Comparison of ENCODE assay signal across 18 cellular contexts in the genomic region with DNA sequence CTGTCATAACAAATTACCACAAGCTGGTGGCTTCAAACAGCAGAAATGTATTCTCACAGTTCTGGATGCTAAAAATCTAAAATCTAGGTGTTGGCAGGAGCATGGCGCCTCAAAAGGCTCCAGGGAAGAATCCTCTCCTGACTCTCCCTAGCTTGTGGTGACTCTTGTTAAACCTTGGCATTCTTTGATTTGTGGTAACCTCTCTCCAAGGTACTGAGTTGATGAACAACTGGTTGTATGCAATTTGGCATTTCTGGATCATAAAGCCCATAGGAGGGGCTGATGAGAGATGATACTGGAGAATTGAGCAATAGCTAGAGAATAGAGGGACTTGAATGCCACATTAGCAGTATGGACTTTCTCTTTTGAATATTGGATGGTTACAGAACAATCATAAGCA.
DNase-seq lines count a peak whose midpoint lies in the region; ATAC-seq and TF ChIP-seq lines count a peak whose summit lies in the region.
"Had no signal": no experiment of that assay in that cellular context is flagged by ENCODE, and none has a peak within 500 bp of the region (broad histone marks: within the 10 kb centered on the region; RNA-seq: fewer than 3 reads in every experiment).

No MANE protein-coding gene starts in this region.

- ATAC-seq in WTC11 = peak; percentile 60
- no peak for ATAC-seq in right lobe of liver
- ATAC-seq: K562, Right ventricle myocardium inferior had no signal

- H3K36me3 ChIP-seq in mesendoderm (ENCODE audit: control insufficient read depth, insufficient read depth, low read length) = no peaks in the 10 kb centered on the region
- H3K36me3 ChIP-seq in right lobe of liver = no peaks in the 10 kb centered on the region

- no peak overlapping the region for H4K8ac ChIP-seq in mesendoderm (ENCODE audit: low read depth, low read length)

- intact Hi-C loops in right lobe of liver (cut with DNase I) (no loop called here), posterior cingulate gyrus (cut with DNase I) (no loop called here)

- no peaks in the 10 kb centered on the region for H3K27me3 ChIP-seq in mesendoderm (ENCODE audit: insufficient read depth, low read length, poor library complexity)
- no peaks in the 10 kb centered on the region for H3K27me3 ChIP-seq in right lobe of liver

- no peak overlapping the region for H2BK120ac ChIP-seq in mesendoderm (ENCODE audit: low read depth, low read length)

- no peak overlapping the region for H4K5ac ChIP-seq in mesendoderm (ENCODE audit: low read length)

- H3K9me3 Mint-ChIP-seq in WTC11 = peaks cover 4% of the 10 kb centered on the region; the same call in 1 of the 2 replicates
- no peaks in the 10 kb centered on the region for H3K9me3 Mint-ChIP-seq in activated CD4-positive, alpha-beta T cell treated with anti-CD3 and anti-CD28 coated beads, Interleukin-2, amount 10 ng/mL, durations not matched to agents 7 days and 5 days

- no peak overlapping the region for H3K23ac ChIP-seq in mesendoderm (ENCODE audit: low read length)

- H3K4me2 ChIP-seq in mesendoderm (ENCODE audit: low read length) = no peak overlapping the region

- no peak overlapping the region for H2BK5ac ChIP-seq in mesendoderm (ENCODE audit: low read length)

- no CpG with 5 or more reads among the region's 1 CpG for WGBS in mesendoderm (ENCODE audit: extremely low coverage, insufficient coverage, low lambda C conversion rate)
- WGBS in right lobe of liver (ENCODE audit: insufficient coverage, low coverage, low lambda C conversion rate, missing lambda C conversion rate) = 85% methylated on average over 1 of the region's 1 CpG

- TF ChIP-seq CTCF in WTC11 (IDR thresholded peaks at IDR 0.05) = no peak
- TF ChIP-seq CTCF in right lobe of liver (IDR thresholded peaks at IDR 0.05) = no peak

- CTCF ChIA-PET in WTC11 (lab: Charles Lee) = interaction anchor here (1.0 kb wide), 1 partner anchor 55 kb away, joined by 3 read pairs; no protein-coding TSS in a partner anchor
- CTCF ChIA-PET in activated CD4-positive, alpha-beta T cell treated with anti-CD3 and anti-CD28 coated beads, Interleukin-2, amount 10 ng/mL, durations not matched to agents 7 days and 5 days (lab: Charles Lee) = no interaction called here

- no peak overlapping the region for H3K56ac ChIP-seq in mesendoderm (ENCODE audit: low read length)

- no peak overlapping the region for H3K9ac ChIP-seq in mesendoderm (ENCODE audit: low read length)

- no peak for TF ChIP-seq POLR2A in right lobe of liver (IDR thresholded peaks at IDR 0.05)

- peaks cover 24% of the 10 kb centered on the region for H3K4me1 Mint-ChIP-seq in WTC11
- H3K4me1 Mint-ChIP-seq in activated CD4-positive, alpha-beta T cell treated with anti-CD3 and anti-CD28 coated beads, Interleukin-2, amount 10 ng/mL, durations not matched to agents 7 days and 5 days = no peaks in the 10 kb centered on the region

- no peaks in the 10 kb centered on the region for H3K27me3 Mint-ChIP-seq in WTC11 (ENCODE audit: low read depth)
- no peaks in the 10 kb centered on the region for H3K27me3 Mint-ChIP-seq in activated CD4-positive, alpha-beta T cell treated with anti-CD3 and anti-CD28 coated beads, Interleukin-2, amount 10 ng/mL, durations not matched to agents 7 days and 5 days

- POLR2A ChIA-PET in WTC11 (lab: Charles Lee) = interaction anchor here (0.6 kb wide), 1 partner anchor 189 kb away, joined by 3 read pairs; no protein-coding TSS in a partner anchor
- POLR2A ChIA-PET in activated CD4-positive, alpha-beta T cell treated with anti-CD3 and anti-CD28 coated beads, Interleukin-2, amount 10 ng/mL, durations not matched to agents 7 days and 5 days (lab: Charles Lee) = no interaction called here

- no peak overlapping the region for H2AK5ac ChIP-seq in mesendoderm (ENCODE audit: low read length)

- H3K4me3 Mint-ChIP-seq in WTC11 = no peak overlapping the region
- H3K4me3 Mint-ChIP-seq in activated CD4-positive, alpha-beta T cell treated with anti-CD3 and anti-CD28 coated beads, Interleukin-2, amount 10 ng/mL, durations not matched to agents 7 days and 5 days = no peak overlapping the region

- H2BK15ac ChIP-seq in mesendoderm (replicated peaks; ENCODE audit: low read depth) = no peak overlapping the region

- H3K27ac Mint-ChIP-seq in WTC11 = no peak overlapping the region
- H3K27ac Mint-ChIP-seq in activated CD4-positive, alpha-beta T cell treated with anti-CD3 and anti-CD28 coated beads, Interleukin-2, amount 10 ng/mL, durations not matched to agents 7 days and 5 days = no peak overlapping the region

- no peak overlapping the region for H3K27ac ChIP-seq in mesendoderm (ENCODE audit: low read depth, low read length)
- no peak overlapping the region for H3K27ac ChIP-seq in right lobe of liver
- H3K27ac ChIP-seq: C4-2B had no signal

- no peak overlapping the region for H3K4me3 ChIP-seq in mesendoderm (ENCODE audit: low read length)
- no peak overlapping the region for H3K4me3 ChIP-seq in right lobe of liver
- H3K4me3 ChIP-seq: K562 had no signal

- H3K4ac ChIP-seq in mesendoderm (ENCODE audit: low read depth, low read length) = no peak overlapping the region

- no peaks in the 10 kb centered on the region for H3K9me3 ChIP-seq in right lobe of liver

- no peaks in the 10 kb centered on the region for H3K79me2 ChIP-seq in mesendoderm (ENCODE audit: control insufficient read depth, insufficient read depth, low read length)

- H3K36me3 Mint-ChIP-seq in WTC11 = no peaks in the 10 kb centered on the region
- no peaks in the 10 kb centered on the region for H3K36me3 Mint-ChIP-seq in activated CD4-positive, alpha-beta T cell treated with anti-CD3 and anti-CD28 coated beads, Interleukin-2, amount 10 ng/mL, durations not matched to agents 7 days and 5 days (ENCODE audit: low read depth)

- H3K79me1 ChIP-seq in mesendoderm (ENCODE audit: low read length) = no peaks in the 10 kb centered on the region

- H3K18ac ChIP-seq in mesendoderm (ENCODE audit: low read length) = no peak overlapping the region

- H3K4me1 ChIP-seq in mesendoderm (ENCODE audit: control insufficient read depth, low read depth, low read length) (no peaks in the 10 kb centered on the region), right lobe of liver (no peaks in the 10 kb centered on the region)

- peak; percentile 21 for DNase-seq in EH (ENCODE audit: low read depth)
- DNase-seq in HCEC 1CT = peak; percentile 4
- no peak for DNase-seq in WTC11 (ENCODE audit: low spot score)
- peak; percentile 3 for DNase-seq in mesendoderm
- no peak for DNase-seq in activated CD4-positive, alpha-beta T cell treated with anti-CD3 and anti-CD28 coated beads, Interleukin-2, amount 10 ng/mL, durations not matched to agents 7 days and 5 days
- no peak for DNase-seq in right lobe of liver
- DNase-seq in posterior cingulate gyrus = no peak
- DNase-seq: AML-193; DND-41; GDM1; H7; NCI-H1417 treated with DMSO at 0.1 percent for 48 hours; NCI-H187 treated with DMSO at 0.1 percent for 48 hours; NCI-H2171 treated with DMSO at 0.1 percent for 48 hours; NK-92 treated with Interleukin-12 subunit alpha and Interleukin-12 subunit beta, amount 100 ng/mL, for 24 hours had no signal

TF ChIP-seq in WTC11, 78 proteins besides CTCF, POLR2A, EP300 and RAD21 (continues in another document):
- TF ChIP-seq, protein P1, sequence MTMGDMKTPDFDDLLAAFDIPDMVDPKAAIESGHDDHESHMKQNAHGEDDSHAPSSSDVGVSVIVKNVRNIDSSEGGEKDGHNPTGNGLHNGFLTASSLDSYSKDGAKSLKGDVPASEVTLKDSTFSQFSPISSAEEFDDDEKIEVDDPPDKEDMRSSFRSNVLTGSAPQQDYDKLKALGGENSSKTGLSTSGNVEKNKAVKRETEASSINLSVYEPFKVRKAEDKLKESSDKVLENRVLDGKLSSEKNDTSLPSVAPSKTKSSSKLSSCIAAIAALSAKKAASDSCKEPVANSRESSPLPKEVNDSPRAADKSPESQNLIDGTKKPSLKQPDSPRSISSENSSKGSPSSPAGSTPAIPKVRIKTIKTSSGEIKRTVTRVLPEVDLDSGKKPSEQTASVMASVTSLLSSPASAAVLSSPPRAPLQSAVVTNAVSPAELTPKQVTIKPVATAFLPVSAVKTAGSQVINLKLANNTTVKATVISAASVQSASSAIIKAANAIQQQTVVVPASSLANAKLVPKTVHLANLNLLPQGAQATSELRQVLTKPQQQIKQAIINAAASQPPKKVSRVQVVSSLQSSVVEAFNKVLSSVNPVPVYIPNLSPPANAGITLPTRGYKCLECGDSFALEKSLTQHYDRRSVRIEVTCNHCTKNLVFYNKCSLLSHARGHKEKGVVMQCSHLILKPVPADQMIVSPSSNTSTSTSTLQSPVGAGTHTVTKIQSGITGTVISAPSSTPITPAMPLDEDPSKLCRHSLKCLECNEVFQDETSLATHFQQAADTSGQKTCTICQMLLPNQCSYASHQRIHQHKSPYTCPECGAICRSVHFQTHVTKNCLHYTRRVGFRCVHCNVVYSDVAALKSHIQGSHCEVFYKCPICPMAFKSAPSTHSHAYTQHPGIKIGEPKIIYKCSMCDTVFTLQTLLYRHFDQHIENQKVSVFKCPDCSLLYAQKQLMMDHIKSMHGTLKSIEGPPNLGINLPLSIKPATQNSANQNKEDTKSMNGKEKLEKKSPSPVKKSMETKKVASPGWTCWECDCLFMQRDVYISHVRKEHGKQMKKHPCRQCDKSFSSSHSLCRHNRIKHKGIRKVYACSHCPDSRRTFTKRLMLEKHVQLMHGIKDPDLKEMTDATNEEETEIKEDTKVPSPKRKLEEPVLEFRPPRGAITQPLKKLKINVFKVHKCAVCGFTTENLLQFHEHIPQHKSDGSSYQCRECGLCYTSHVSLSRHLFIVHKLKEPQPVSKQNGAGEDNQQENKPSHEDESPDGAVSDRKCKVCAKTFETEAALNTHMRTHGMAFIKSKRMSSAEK (CRISPR knock-in tag; IDR thresholded peaks at IDR 0.05; ENCODE audit: borderline replicate concordance) = no peak
- TF ChIP-seq ZNF232 (CRISPR knock-in tag; IDR thresholded peaks at IDR 0.05) = no peak
- TF ChIP-seq FOXP1 (CRISPR knock-in tag; IDR thresholded peaks at IDR 0.05; ENCODE audit: borderline replicate concordance) = no peak
- no peak for TF ChIP-seq TEAD1 (CRISPR knock-in tag; IDR thresholded peaks at IDR 0.05)

Comparison
In these comparisons a context has a peak if more than half of its experiments do, and no peak if none do; other contexts are left out.
1. DNase-seq: peak in EH (single experiment), HCEC 1CT (single experiment) and mesendoderm (single experiment); none in WTC11 (single experiment), activated CD4-positive, alpha-beta T cell treated with anti-CD3 and anti-CD28 coated beads, Interleukin-2, amount 10 ng/mL, durations not matched to agents 7 days and 5 days (single experiment), right lobe of liver (0 of 3) and posterior cingulate gyrus (0 of 10).